In genomic region chr13:111326981-111327642, GRCh38 we compare ENCODE assay signal across 23 cellular contexts. TPM values are rescaled to one million over a fixed set of nuclear protein-coding genes. Genes with fewer than 3 reads are reported as not detected.
DNase-seq lines count a peak whose midpoint lies in the region; ATAC-seq, FAIRE-seq and TF ChIP-seq lines count a peak whose summit lies in the region.
"Had no signal": no experiment of that assay in that cellular context is flagged by ENCODE, and none has a peak within 500 bp of the region (broad histone marks: within the 10 kb centered on the region; RNA-seq: fewer than 3 reads in every experiment).

No MANE protein-coding gene starts in this region.

- H3K27ac ChIP-seq in H9 (ENCODE audit: insufficient read length, low read depth, low read length) (no peak overlapping the region), spleen (no peak overlapping the region)
- H3K27ac ChIP-seq: KMS-11 had no signal

- H4K91ac ChIP-seq in H9 (ENCODE audit: insufficient read length, low read depth, low read length) = no peak overlapping the region

- no peaks in the 10 kb centered on the region for H3K79me1 ChIP-seq in H9 (ENCODE audit: insufficient read depth, low read depth, low read length, poor library complexity, severe bottlenecking)

- H3K14ac ChIP-seq in H9 (ENCODE audit: insufficient read depth, low read length) = no peak overlapping the region

- no peak overlapping the region for H3T11ph ChIP-seq in H9 (ENCODE audit: low read length)

- no CpG with 5 or more reads among the region's 16 CpGs for WGBS in H9 (ENCODE audit: extremely low coverage, insufficient read length, low lambda C conversion rate)
- 80 to 89% (median 87%) methylated on average over 9 to 16 of the region's 16 CpGs for WGBS in spleen, 5 donors

- peaks cover 0 to 11% (median 0%) of the 10 kb centered on the region in 6 donors for H3K36me3 ChIP-seq in spleen

- H2BK5ac ChIP-seq in H9 (ENCODE audit: insufficient read length, low read length) = no peak overlapping the region

- H3K4ac ChIP-seq in H9 (ENCODE audit: low read depth, low read length) = no peak overlapping the region

- no peaks in the 10 kb centered on the region for H3K27me3 ChIP-seq in H9 (ENCODE audit: insufficient read depth, low read length)
- H3K27me3 ChIP-seq in spleen (replicated peaks in 1 of 7) = no peaks in the 10 kb centered on the region

- H2BK20ac ChIP-seq in H9 (ENCODE audit: low read depth, low read length, poor library complexity, severe bottlenecking) = no peak overlapping the region

- H3K4me1 ChIP-seq in H9 (ENCODE audit: insufficient read depth, low read length) (no peaks in the 10 kb centered on the region), spleen (no peaks in the 10 kb centered on the region)

- H2BK120ac ChIP-seq in H9 (ENCODE audit: low read depth, low read length, poor library complexity, severe bottlenecking) = no peak overlapping the region

- no peak overlapping the region for H2BK15ac ChIP-seq in H9 (ENCODE audit: low read depth, low read length)

- TF ChIP-seq POLR2A in spleen (IDR thresholded peaks at IDR 0.05) (no peak), H54 (IDR thresholded peaks at IDR 0.05; ENCODE audit: low read depth, low read length) (no peak)

- H2AK5ac ChIP-seq in H9 (ENCODE audit: insufficient read length, low read length) = no peak overlapping the region

- peak; percentile 10 for DNase-seq in D341Med (ENCODE audit: low spot score)
- peak; percentile 20 for DNase-seq in H9
- DNase-seq in endothelial cell (ENCODE audit: low spot score) = no peak
- peak; percentile 67 for DNase-seq in spleen
- DNase-seq in H54 (ENCODE audit: insufficient read length, low spot score) = no peak
- no peak for DNase-seq in NCI-H1436 treated with DMSO at 0.1 percent for 48 hours (lab: John Stamatoyannopoulos, UW)
- no peak for DNase-seq in cortex of kidney (lab: John Stamatoyannopoulos, UW)
- DNase-seq: CD4-positive, alpha-beta T cell; COR-L47; DMS 273 treated with DMSO at 0.1 percent for 48 hours; DMS79 treated with DMSO at 0.1 percent for 48 hours; IMR-90; NCI-H1092 treated with DMSO at 0.1 percent for 48 hours; NCI-H146; NCI-H2029; NCI-H226; NCI-H524; NCI-H82; OCI-M1 had no signal

- H3K23me2 ChIP-seq in H9 (ENCODE audit: insufficient read length, low read depth, low read length, poor library complexity, severe bottlenecking) = no peaks in the 10 kb centered on the region

- H3K9me3 ChIP-seq in H9 (ENCODE audit: control insufficient read depth, low read depth, low read length) = no peaks in the 10 kb centered on the region
- no peaks in the 10 kb centered on the region for H3K9me3 ChIP-seq in spleen

- no peak overlapping the region for H4K5ac ChIP-seq in H9 (ENCODE audit: insufficient read length, low read depth, low read length)

- no peak overlapping the region for H3K4me3 ChIP-seq in spleen

- H3K27ac Mint-ChIP-seq in H9 (no peak overlapping the region), endothelial cell (ENCODE audit: unreplicated experiment) (no peak overlapping the region)
- H3K27ac Mint-ChIP-seq: CD4-positive, alpha-beta T cell had no signal

- no peak overlapping the region for H3K9ac ChIP-seq in H9 (ENCODE audit: extremely low read depth, insufficient read length, low read length)
- H3K9ac ChIP-seq: KMS-11 had no signal

- no peak overlapping the region for H3K56ac ChIP-seq in H9 (ENCODE audit: insufficient read length, low read depth, low read length)

- no peak overlapping the region for H3K4me2 ChIP-seq in H9 (ENCODE audit: insufficient read depth, insufficient read length, low read length)
- H3K4me2 ChIP-seq: KMS-11 had no signal

- no peak overlapping the region for H3K18ac ChIP-seq in H9 (ENCODE audit: insufficient read length, low read depth, low read length)

- H3K4me3 Mint-ChIP-seq in H9 (no peak overlapping the region), endothelial cell (ENCODE audit: unreplicated experiment) (peak overlapping the region; percentile 49)
- H3K4me3 Mint-ChIP-seq: CD4-positive, alpha-beta T cell had no signal

- peaks cover 4% of the 10 kb centered on the region for H3K27me3 Mint-ChIP-seq in H9 (ENCODE audit: low read depth)
- peaks cover 29% of the 10 kb centered on the region for H3K27me3 Mint-ChIP-seq in endothelial cell (ENCODE audit: unreplicated experiment)
- H3K27me3 Mint-ChIP-seq: CD4-positive, alpha-beta T cell had no signal

- no peaks in the 10 kb centered on the region for H3K79me2 ChIP-seq in H9 (ENCODE audit: insufficient read depth, low read length)

- no peaks in the 10 kb centered on the region for H3K36me3 Mint-ChIP-seq in H9 (ENCODE audit: insufficient read depth in 1 of 3, low read depth in 3 of 3)
- peaks cover 7% of the 10 kb centered on the region for H3K36me3 Mint-ChIP-seq in endothelial cell (ENCODE audit: low read depth, unreplicated experiment)

- H3K23ac ChIP-seq in H9 (ENCODE audit: insufficient read length, low read depth, low read length) = no peak overlapping the region

- H2AFZ ChIP-seq in H9 (ENCODE audit: low read length) = no peak overlapping the region

- no peaks in the 10 kb centered on the region for H4K20me1 ChIP-seq in H9 (ENCODE audit: control insufficient read depth, insufficient read depth, insufficient read length)

- peaks cover 5 to 7% of the 10 kb centered on the region in 2 experiments; a peak in 2 of 4 replicates for H3K4me1 Mint-ChIP-seq in H9
- H3K4me1 Mint-ChIP-seq in endothelial cell (ENCODE audit: unreplicated experiment) = no peaks in the 10 kb centered on the region

- no peak for FAIRE-seq in H54 (lab: Jason Lieb, UNC)

- no peaks in the 10 kb centered on the region; a peak in 1 of 5 replicates for H3K9me3 Mint-ChIP-seq in H9
- H3K9me3 Mint-ChIP-seq in endothelial cell (ENCODE audit: unreplicated experiment) = no peaks in the 10 kb centered on the region
- H3K9me3 Mint-ChIP-seq: CD4-positive, alpha-beta T cell had no signal

- H4K8ac ChIP-seq in H9 (replicated peaks; ENCODE audit: insufficient read length, low read depth, low read length) = no peak overlapping the region

- H2BK12ac ChIP-seq in H9 (ENCODE audit: insufficient read length, low read depth, low read length) = no peak overlapping the region

- no peak for TF ChIP-seq CTCF in H9 (conservative IDR thresholded peaks at IDR 0.05)
- TF ChIP-seq CTCF in endothelial cell (IDR thresholded peaks at IDR 0.05; ENCODE audit: unreplicated experiment) = no peak
- TF ChIP-seq CTCF in spleen (IDR thresholded peaks at IDR 0.05 in 8 of 11, conservative IDR thresholded peaks at IDR 0.05 in 3 of 11) = no peak

- no peak for ATAC-seq in GM18907 (IDR thresholded peaks at IDR 0.05; ENCODE audit: unreplicated experiment)
- ATAC-seq: HCT116, Right ventricle myocardium inferior had no signal

- intact Hi-C loops in spleen (cut with DNase I; ENCODE audit: low total_unique reads) = no loop called here

RNA-seq across cellular contexts. Expression of gene TEX29, which starts 6.7 kb away (rescaled TPM):
- total RNA-seq in H9 (2021) = 0.33 TPM in 1 of 2 replicates, not detected in the other
- total RNA-seq in endothelial cell (ENCODE audit: unreplicated experiment) = 0.54 TPM
- total RNA-seq in spleen = under 1 TPM in 3 of 7 donors, not detected in 4; 0.54 to 0.66 (median 0.54) TPM
- polyA plus RNA-seq in spleen = 1 to 10 TPM in 2 of 3 donors, under 1 TPM in 1; 0.74 to 1.7 (median 1.1) TPM
- total RNA-seq: IMR-90, Right ventricle myocardium inferior had no signal

Comparison
In these comparisons a context has a peak if more than half of its experiments do, and no peak if none do; other contexts are left out.
1. DNase-seq: peak in D341Med (single experiment), H9 (single experiment) and spleen (single experiment); none in endothelial cell (single experiment), H54 (single experiment), NCI-H1436 treated with DMSO at 0.1 percent for 48 hours (single experiment) and cortex of kidney (single experiment).